In the genomic region with DNA sequence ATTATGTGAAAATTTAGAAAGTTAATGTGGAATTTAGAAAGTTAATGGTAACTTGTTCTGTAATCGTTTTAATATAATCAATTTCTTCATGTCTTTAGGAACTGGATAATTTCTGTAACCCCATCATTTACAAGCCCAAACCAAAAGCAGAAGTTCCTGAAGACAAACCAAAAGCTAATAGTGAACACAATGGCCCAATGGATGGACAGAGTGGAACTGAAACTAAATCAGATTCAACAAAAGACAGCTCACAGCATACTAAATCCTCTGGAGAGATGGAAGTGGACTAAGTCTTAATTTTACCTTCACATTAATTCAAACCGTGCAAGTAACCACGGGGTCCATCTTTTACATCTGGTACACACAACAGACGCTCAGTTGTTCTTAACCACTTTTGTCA, we compare ENCODE assay signal across 1 cellular context.
TF ChIP-seq lines count a peak whose summit lies in the region.

No MANE protein-coding gene starts in this region.

TF ChIP-seq in HepG2, 621 proteins besides CTCF, POLR2A, EP300 and RAD21:
- TF ChIP-seq MLX (CRISPR knock-in tag; IDR thresholded peaks at IDR 0.05) (no peak), TMF1 (CRISPR knock-in tag; IDR thresholded peaks at IDR 0.05; ENCODE audit: low read depth) (no peak), ZNF703 (CRISPR knock-in tag; IDR thresholded peaks at IDR 0.05; ENCODE audit: borderline replicate concordance) (no peak), ZNF674 (CRISPR knock-in tag; IDR thresholded peaks at IDR 0.05; ENCODE audit: low read depth) (no peak)
- TF ChIP-seq, protein P1, sequence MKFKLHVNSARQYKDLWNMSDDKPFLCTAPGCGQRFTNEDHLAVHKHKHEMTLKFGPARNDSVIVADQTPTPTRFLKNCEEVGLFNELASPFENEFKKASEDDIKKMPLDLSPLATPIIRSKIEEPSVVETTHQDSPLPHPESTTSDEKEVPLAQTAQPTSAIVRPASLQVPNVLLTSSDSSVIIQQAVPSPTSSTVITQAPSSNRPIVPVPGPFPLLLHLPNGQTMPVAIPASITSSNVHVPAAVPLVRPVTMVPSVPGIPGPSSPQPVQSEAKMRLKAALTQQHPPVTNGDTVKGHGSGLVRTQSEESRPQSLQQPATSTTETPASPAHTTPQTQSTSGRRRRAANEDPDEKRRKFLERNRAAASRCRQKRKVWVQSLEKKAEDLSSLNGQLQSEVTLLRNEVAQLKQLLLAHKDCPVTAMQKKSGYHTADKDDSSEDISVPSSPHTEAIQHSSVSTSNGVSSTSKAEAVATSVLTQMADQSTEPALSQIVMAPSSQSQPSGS (CRISPR knock-in tag; IDR thresholded peaks at IDR 0.05), result no peak
